In genomic region chr19:16417660-16418596, GRCh38 we compare ENCODE assay signal across 2 cellular contexts.
TF ChIP-seq lines count a peak whose summit lies in the region.

No MANE protein-coding gene starts in this region.

TF ChIP-seq in HCT116, 20 proteins besides CTCF, POLR2A, EP300 and RAD21 (continued from another document):
- no peak for TF ChIP-seq EGR1 (IDR thresholded peaks at IDR 0.05; ENCODE audit: low read depth)
- no peak for TF ChIP-seq ATF3 (IDR thresholded peaks at IDR 0.05)
- TF ChIP-seq FOSL1 (IDR thresholded peaks at IDR 0.05; ENCODE audit: low read depth) = no peak
- no peak for TF ChIP-seq SIN3A (IDR thresholded peaks at IDR 0.05; ENCODE audit: low read depth)
- no peak for TF ChIP-seq ELF1 (IDR thresholded peaks at IDR 0.05; ENCODE audit: borderline replicate concordance, low read depth)
- TF ChIP-seq CEBPB (IDR thresholded peaks at IDR 0.05; ENCODE audit: low read depth) = no peak
- TF ChIP-seq SRF (IDR thresholded peaks at IDR 0.05; ENCODE audit: low read depth) = no peak
- no peak for TF ChIP-seq POLR2AphosphoS5 (IDR thresholded peaks at IDR 0.05; ENCODE audit: low read depth, low read length)
- TF ChIP-seq MAX (IDR thresholded peaks at IDR 0.05) = no peak

TF ChIP-seq in SK-N-SH treated with all-trans-retinoic acid at 6 μM for 48 hours, 23 proteins besides CTCF, POLR2A, EP300 and RAD21 (continued from another document):
- TF ChIP-seq ARNTL (CRISPR knock-in tag; IDR thresholded peaks at IDR 0.05; ENCODE audit: borderline replicate concordance, low read depth) (no peak), ISL1 (CRISPR knock-in tag; IDR thresholded peaks at IDR 0.05) (no peak), PATZ1 (CRISPR knock-in tag; IDR thresholded peaks at IDR 0.05; ENCODE audit: borderline replicate concordance) (no peak), TSHZ2 (CRISPR knock-in tag; IDR thresholded peaks at IDR 0.05) (no peak), TCF4 (CRISPR knock-in tag; IDR thresholded peaks at IDR 0.05; ENCODE audit: borderline replicate concordance) (no peak), ZC3H10 (CRISPR knock-in tag; IDR thresholded peaks at IDR 0.05) (no peak)
TF ChIP-seq in SK-N-SH treated with all-trans-retinoic acid at 6 μM for 48 hours: peak in this region for 0.
